18 cellular contexts compared by ENCODE assay signal in the genomic region with DNA sequence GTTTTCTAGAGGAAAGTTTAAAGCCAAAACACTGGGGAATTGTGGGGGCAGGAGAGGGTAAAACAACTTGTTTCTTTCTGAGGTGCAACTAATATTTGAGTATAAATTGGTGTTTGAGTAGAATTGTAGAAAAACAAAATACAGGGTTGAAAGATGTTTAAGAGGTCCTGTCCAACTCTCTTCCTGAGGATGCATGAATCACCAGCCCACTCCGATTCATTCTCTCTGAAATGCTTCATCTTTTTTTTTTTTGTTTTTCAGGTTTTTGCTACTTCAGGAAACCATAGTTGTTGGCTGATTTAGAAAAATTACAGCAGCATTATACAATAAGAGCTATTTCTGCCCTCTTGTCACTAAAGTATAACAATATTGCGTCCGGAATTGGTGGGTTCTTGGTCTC. TPM values are rescaled to one million over a fixed set of nuclear protein-coding genes. Genes with fewer than 3 reads are reported as not detected.
DNase-seq lines count a peak whose midpoint lies in the region; ATAC-seq, FAIRE-seq and TF ChIP-seq lines count a peak whose summit lies in the region.
"Had no signal": no experiment of that assay in that cellular context is flagged by ENCODE, and none has a peak within 500 bp of the region (broad histone marks: within the 10 kb centered on the region; RNA-seq: fewer than 3 reads in every experiment).

No MANE protein-coding gene starts in this region.

- H3K9me3 ChIP-seq in colonic mucosa = no peaks in the 10 kb centered on the region
- H3K9me3 ChIP-seq in aorta (ENCODE audit: control insufficient read depth, low read length) = no peaks in the 10 kb centered on the region
- H3K9me3 ChIP-seq: lower lobe of right lung, ovary, vagina had no signal

- no peak for TF ChIP-seq CTCF in colonic mucosa (IDR thresholded peaks at IDR 0.05)

- no peak overlapping the region for H3K27ac Mint-ChIP-seq in activated T-cell treated with anti-CD3 and anti-CD28 coated beads, Interleukin-2, amount 50 U/mL, for 72 hours

- no peaks in the 10 kb centered on the region for H3K36me3 ChIP-seq in colonic mucosa
- H3K36me3 ChIP-seq in aorta (ENCODE audit: control insufficient read depth in 1 of 2, insufficient read depth in 2 of 2, low read length in 1 of 2) = no peaks in the 10 kb centered on the region
- H3K36me3 ChIP-seq: lower lobe of right lung, ovary, vagina had no signal

- no peaks in the 10 kb centered on the region for H3K9me3 Mint-ChIP-seq in activated T-cell treated with anti-CD3 and anti-CD28 coated beads, Interleukin-2, amount 50 U/mL, for 72 hours
- H3K9me3 Mint-ChIP-seq: H9 had no signal

- no peaks in the 10 kb centered on the region for H3K27me3 ChIP-seq in colonic mucosa
- H3K27me3 ChIP-seq in aorta (ENCODE audit: control insufficient read depth in 1 of 2, insufficient read depth in 2 of 2, low read length in 1 of 2) = no peaks in the 10 kb centered on the region
- H3K27me3 ChIP-seq: ovary, vagina had no signal

- no peak overlapping the region for H3K9ac ChIP-seq in colonic mucosa (ENCODE audit: low read depth in 2 of 2, low read length in 2 of 2)

- peaks cover 11% of the 10 kb centered on the region for H3K4me1 ChIP-seq in colonic mucosa
- no peaks in the 10 kb centered on the region for H3K4me1 ChIP-seq in aorta (ENCODE audit: control insufficient read depth in 1 of 2, insufficient read depth in 2 of 2, low read length in 2 of 2)

- WGBS in aorta, 2 donors = 81 to 88% methylated on average over 3 of the region's 3 CpGs

- H3K4me3 ChIP-seq in colonic mucosa (no peak overlapping the region), aorta (ENCODE audit: low read length in 2 of 2) (no peak overlapping the region)
- H3K4me3 ChIP-seq: lower lobe of right lung, ovary, vagina had no signal

- no peak for FAIRE-seq in HTR-8/SVneo (lab: Jason Lieb, UNC)
- FAIRE-seq: endometrium had no signal

- intact Hi-C loops in colonic mucosa (cut with DNase I) (loop anchor here (10.0 kb wide), 2 partner anchors 116 to 184 kb away; no protein-coding TSS in a partner anchor), aorta (cut with DNase I) (no loop called here)

- H3K4me1 Mint-ChIP-seq in activated T-cell treated with anti-CD3 and anti-CD28 coated beads, Interleukin-2, amount 50 U/mL, for 72 hours (ENCODE audit: low read depth) = peaks cover 46% of the 10 kb centered on the region

- H3K36me3 Mint-ChIP-seq in activated T-cell treated with anti-CD3 and anti-CD28 coated beads, Interleukin-2, amount 50 U/mL, for 72 hours (ENCODE audit: insufficient read depth in 2 of 2) = peaks cover 0 to 1% of the 10 kb centered on the region in 2 donors

- ATAC-seq in activated T-cell treated with anti-CD3 and anti-CD28 coated beads, Interleukin-2, amount 50 U/mL, for 72 hours (replicated peaks in 1 of 2) = no peak
- ATAC-seq in GM21825 (IDR thresholded peaks at IDR 0.05; ENCODE audit: unreplicated experiment) = no peak
- no peak for ATAC-seq in aorta (ENCODE audit: low FRiP score)

- H3K4me3 Mint-ChIP-seq in activated T-cell treated with anti-CD3 and anti-CD28 coated beads, Interleukin-2, amount 50 U/mL, for 72 hours = peak overlapping the region; percentile 16 to 61
- H3K4me3 Mint-ChIP-seq: H9 had no signal

- H3K27ac ChIP-seq in colonic mucosa (peak overlapping the region; percentile 67), aorta (ENCODE audit: low read depth in 1 of 2, low read length in 2 of 2) (no peak overlapping the region)
- H3K27ac ChIP-seq: ovary had no signal

- no peak for DNase-seq in activated T-cell treated with anti-CD3 and anti-CD28 coated beads, Interleukin-2, amount 50 U/mL, for 72 hours
- DNase-seq in activated T-cell treated with anti-CD3 and anti-CD28 coated beads, Interleukin-2, amount 50 U/mL, for 1 hour = no peak
- DNase-seq in HTR-8/SVneo (ENCODE audit: insufficient read length, low spot score) = peak; percentile 6
- DNase-seq in colonic mucosa = no peak
- DNase-seq in pulmonary artery endothelial cell (ENCODE audit: low read depth, low spot score) = peak; percentile 67
- DNase-seq in SKM-1 (lab: John Stamatoyannopoulos, UW; ENCODE audit: unreplicated experiment) = no peak
- no peak for DNase-seq in aorta
- DNase-seq: AML-193, EL, H9, hippocampal formation, lower lobe of right lung, MM.1S, ovary, T-helper 9 cell had no signal

- no peaks in the 10 kb centered on the region for H3K27me3 Mint-ChIP-seq in activated T-cell treated with anti-CD3 and anti-CD28 coated beads, Interleukin-2, amount 50 U/mL, for 72 hours (ENCODE audit: low read depth)

RNA-seq across cellular contexts. Expression of a gene that starts 42.4 kb away (rescaled TPM):
- total RNA-seq in activated T-cell treated with anti-CD3 and anti-CD28 coated beads, Interleukin-2, amount 50 U/mL, for 72 hours = under 1 TPM in 1 of 2 donors, not detected in 1; 0.43 TPM
- total RNA-seq in colonic mucosa (under 1 TPM; 0.29 to 0.42 TPM), pulmonary artery endothelial cell (0.46 and 0.99 TPM in 2 replicates), aorta (1 to 10 TPM in 1 of 2 donors, under 1 TPM in 1; 0.62 to 2.9 TPM)
- not detected for polyA plus RNA-seq in aorta
- total RNA-seq: lower lobe of right lung, vagina had no signal

Comparison
In these comparisons a context has a peak if more than half of its experiments do, and no peak if none do; other contexts are left out.
1. DNase-seq: peak in HTR-8/SVneo (single experiment) and pulmonary artery endothelial cell (single experiment); none in activated T-cell treated with anti-CD3 and anti-CD28 coated beads, Interleukin-2, amount 50 U/mL, for 72 hours (0 of 2), activated T-cell treated with anti-CD3 and anti-CD28 coated beads, Interleukin-2, amount 50 U/mL, for 1 hour (single experiment), colonic mucosa (single experiment), SKM-1 (single experiment) and aorta (0 of 2).